In the genomic region with DNA sequence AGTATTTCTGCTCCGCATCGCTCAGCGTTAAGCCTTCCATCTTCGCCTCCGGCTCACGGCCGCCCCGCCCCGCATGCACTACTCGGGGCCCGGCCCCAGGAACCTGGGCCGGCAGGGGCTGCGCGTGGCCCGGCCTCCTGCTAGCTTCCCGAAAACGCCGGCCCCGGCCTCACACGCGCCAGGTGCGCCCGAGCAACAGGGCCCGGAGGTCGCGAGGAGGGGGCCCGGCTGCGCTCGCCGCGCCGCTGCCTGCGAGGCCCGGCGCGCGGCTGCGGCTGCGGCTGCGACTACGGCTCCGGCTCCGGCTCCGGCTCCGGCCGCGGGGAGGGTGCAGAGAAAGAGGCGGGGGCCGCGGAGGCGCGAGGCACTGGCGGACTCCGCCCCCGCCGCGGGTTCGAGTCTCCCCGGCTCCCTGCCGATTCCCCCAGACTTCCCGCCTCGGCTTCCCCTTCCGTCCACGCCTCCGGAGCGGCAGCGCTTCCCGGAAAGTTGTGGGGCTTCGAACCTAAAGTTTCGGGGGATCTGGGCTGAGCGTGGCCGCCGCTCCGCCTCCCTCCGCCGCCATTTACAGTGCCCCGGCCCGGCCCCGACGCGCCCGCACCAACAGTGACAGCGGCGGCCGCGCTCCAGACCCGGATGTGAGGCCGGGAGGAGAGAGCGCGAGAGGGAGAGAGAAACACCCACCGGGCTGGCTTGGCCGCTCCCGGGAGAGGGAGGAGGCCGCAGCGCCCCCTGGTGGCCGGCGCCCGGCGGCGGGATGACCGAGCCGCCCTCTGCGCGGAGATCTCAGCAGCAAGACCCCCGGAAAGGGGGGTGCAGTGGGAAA, we compare ENCODE assay signal across 1 cellular context.
A peak's percentile ranks its signal among the peaks of the same experiment; 100 is the strongest.
TF ChIP-seq lines count a peak whose summit lies in the region.

Gene REPS1 (minus strand): TSS at position 611 of the 826 bp plus-strand sequence. CDS start 571 bp downstream, at position 40.

TF ChIP-seq in K562, 482 proteins besides CTCF, POLR2A, EP300 and RAD21 (continued from another document):
- TF ChIP-seq SRSF3 (IDR thresholded peaks at IDR 0.05; ENCODE audit: insufficient read depth, low read length): 0 out of 2 replicates have a peak, but pooled peaks have one; percentile 32
- TF ChIP-seq SMAD1 (IDR thresholded peaks at IDR 0.05; ENCODE audit: low read depth, low read length, partially characterized antibody): no peak
- no peak for TF ChIP-seq ZNF282 (CRISPR knock-in tag; IDR thresholded peaks at IDR 0.05)
- TF ChIP-seq PTTG1 (tag; IDR thresholded peaks at IDR 0.05; ENCODE audit: low read depth): no peak
- 0 out of 2 replicates have a peak, but pooled peaks have one; percentile 50 for TF ChIP-seq E2F5 (CRISPR knock-in tag; IDR thresholded peaks at IDR 0.05)
- TF ChIP-seq ARID3A (IDR thresholded peaks at IDR 0.05; ENCODE audit: borderline replicate concordance, low read depth, low read length): no peak
- no peak for TF ChIP-seq MYNN (IDR thresholded peaks at IDR 0.05)
- TF ChIP-seq MYNN (CRISPR knock-in tag; IDR thresholded peaks at IDR 0.05): no peak
- no peak for TF ChIP-seq ZBTB5 (IDR thresholded peaks at IDR 0.05)
- peak; percentile 25 for TF ChIP-seq GABPB1 (CRISPR knock-in tag; IDR thresholded peaks at IDR 0.05)
- TF ChIP-seq NFE2 (IDR thresholded peaks at IDR 0.05; ENCODE audit: low read depth): no peak
- TF ChIP-seq E2F6 (IDR thresholded peaks at IDR 0.05; ENCODE audit: borderline replicate concordance in 1 of 2, extremely low read depth in 1 of 2, insufficient read depth in 1 of 2, insufficient read length in 1 of 2, low read depth in 1 of 2, low read length in 1 of 2, poor library complexity in 1 of 2, severe bottlenecking in 1 of 2): peak; percentile 12 to 68
- TF ChIP-seq NR3C1 (CRISPR knock-in tag; IDR thresholded peaks at IDR 0.05): 0 out of 2 replicates have a peak, but pooled peaks have one; percentile 58
- TF ChIP-seq XRCC4 (IDR thresholded peaks at IDR 0.05; ENCODE audit: extremely low read depth, insufficient read depth, insufficient read length): no peak
- no peak for TF ChIP-seq HNRNPK (IDR thresholded peaks at IDR 0.05; ENCODE audit: low read depth, low read length, poor library complexity, severe bottlenecking)
- no peak for TF ChIP-seq CSDE1 (IDR thresholded peaks at IDR 0.05)
- no peak for TF ChIP-seq CEBPZ (IDR thresholded peaks at IDR 0.05; ENCODE audit: borderline replicate concordance, low read depth, low read length)
- TF ChIP-seq, protein P1, sequence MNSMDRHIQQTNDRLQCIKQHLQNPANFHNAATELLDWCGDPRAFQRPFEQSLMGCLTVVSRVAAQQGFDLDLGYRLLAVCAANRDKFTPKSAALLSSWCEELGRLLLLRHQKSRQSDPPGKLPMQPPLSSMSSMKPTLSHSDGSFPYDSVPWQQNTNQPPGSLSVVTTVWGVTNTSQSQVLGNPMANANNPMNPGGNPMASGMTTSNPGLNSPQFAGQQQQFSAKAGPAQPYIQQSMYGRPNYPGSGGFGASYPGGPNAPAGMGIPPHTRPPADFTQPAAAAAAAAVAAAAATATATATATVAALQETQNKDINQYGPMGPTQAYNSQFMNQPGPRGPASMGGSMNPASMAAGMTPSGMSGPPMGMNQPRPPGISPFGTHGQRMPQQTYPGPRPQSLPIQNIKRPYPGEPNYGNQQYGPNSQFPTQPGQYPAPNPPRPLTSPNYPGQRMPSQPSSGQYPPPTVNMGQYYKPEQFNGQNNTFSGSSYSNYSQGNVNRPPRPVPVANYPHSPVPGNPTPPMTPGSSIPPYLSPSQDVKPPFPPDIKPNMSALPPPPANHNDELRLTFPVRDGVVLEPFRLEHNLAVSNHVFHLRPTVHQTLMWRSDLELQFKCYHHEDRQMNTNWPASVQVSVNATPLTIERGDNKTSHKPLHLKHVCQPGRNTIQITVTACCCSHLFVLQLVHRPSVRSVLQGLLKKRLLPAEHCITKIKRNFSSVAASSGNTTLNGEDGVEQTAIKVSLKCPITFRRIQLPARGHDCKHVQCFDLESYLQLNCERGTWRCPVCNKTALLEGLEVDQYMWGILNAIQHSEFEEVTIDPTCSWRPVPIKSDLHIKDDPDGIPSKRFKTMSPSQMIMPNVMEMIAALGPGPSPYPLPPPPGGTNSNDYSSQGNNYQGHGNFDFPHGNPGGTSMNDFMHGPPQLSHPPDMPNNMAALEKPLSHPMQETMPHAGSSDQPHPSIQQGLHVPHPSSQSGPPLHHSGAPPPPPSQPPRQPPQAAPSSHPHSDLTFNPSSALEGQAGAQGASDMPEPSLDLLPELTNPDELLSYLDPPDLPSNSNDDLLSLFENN (IDR thresholded peaks at IDR 0.05; ENCODE audit: low read depth in 2 of 2, low read length in 2 of 2): peak in 1 of 2 experiments; percentile 34; a peak in 1 of 4 replicates
- TF ChIP-seq HDAC2 (IDR thresholded peaks at IDR 0.05): 0 out of 2 replicates have a peak, but pooled peaks have one; percentile 14
- no peak for TF ChIP-seq SAP30 (IDR thresholded peaks at IDR 0.05; ENCODE audit: borderline replicate concordance, insufficient read depth, low read depth, low read length, poor library complexity, severe bottlenecking)
- 0 out of 2 replicates have a peak, but pooled peaks have one; percentile 22 for TF ChIP-seq KLF16 (IDR thresholded peaks at IDR 0.05)
- TF ChIP-seq MYBL2 (IDR thresholded peaks at IDR 0.05; ENCODE audit: low read depth): no peak
- TF ChIP-seq MYBL2 (CRISPR knock-in tag; IDR thresholded peaks at IDR 0.05; ENCODE audit: borderline replicate concordance): no peak
- TF ChIP-seq FIP1L1 (IDR thresholded peaks at IDR 0.05; ENCODE audit: low read depth, low read length, poor library complexity, severe bottlenecking): peak; percentile 88
- no peak for TF ChIP-seq HSF4 (CRISPR knock-in tag; IDR thresholded peaks at IDR 0.05; ENCODE audit: borderline replicate concordance)
- TF ChIP-seq, protein P2, sequence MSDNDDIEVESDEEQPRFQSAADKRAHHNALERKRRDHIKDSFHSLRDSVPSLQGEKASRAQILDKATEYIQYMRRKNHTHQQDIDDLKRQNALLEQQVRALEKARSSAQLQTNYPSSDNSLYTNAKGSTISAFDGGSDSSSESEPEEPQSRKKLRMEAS (CRISPR knock-in tag; IDR thresholded peaks at IDR 0.05): no peak
- TF ChIP-seq BDP1 (IDR thresholded peaks at IDR 0.05; ENCODE audit: insufficient read depth, insufficient read length): no peak
- no peak for TF ChIP-seq ZNF77 (CRISPR knock-in tag; IDR thresholded peaks at IDR 0.05)
- TF ChIP-seq HCFC1 (IDR thresholded peaks at IDR 0.05; ENCODE audit: low read depth, low read length): peak; percentile 52; the same call in 1 of the 2 replicates
- peak; percentile 68 for TF ChIP-seq PHF20 (IDR thresholded peaks at IDR 0.05; ENCODE audit: partially characterized antibody)
- no peak for TF ChIP-seq SP2 (IDR thresholded peaks at IDR 0.05; ENCODE audit: extremely low read depth, low read depth, low read length, poor library complexity, severe bottlenecking)
- TF ChIP-seq ETV5 (CRISPR knock-in tag; IDR thresholded peaks at IDR 0.05; ENCODE audit: low read depth): peak; percentile 59
- no peak for TF ChIP-seq HES1 (IDR thresholded peaks at IDR 0.05; ENCODE audit: low read depth)
